29 cellular contexts compared by ENCODE assay signal in genomic region chr15:27448234-27448633, GRCh38.
"Had no signal": no experiment of that assay in that cellular context is flagged by ENCODE, and none has a peak within 500 bp of the region (broad histone marks: within the 10 kb centered on the region; RNA-seq: fewer than 3 reads in every experiment).

No MANE protein-coding gene starts in this region.

- H3K4me2 ChIP-seq: neural progenitor cell, smooth muscle cell had no signal

- H3K9ac ChIP-seq: neural progenitor cell, parathyroid adenoma had no signal

- H3K4me3 Mint-ChIP-seq: naive thymus-derived CD4-positive, alpha-beta T cell; natural killer cell; nephron; neural progenitor cell; stimulated activated effector memory CD8-positive, alpha-beta T cell treated with anti-CD3 and anti-CD28 coated beads, Interleukin-12 subunit alpha, Interleukin-12 subunit beta, amount 100 ng/mL, for 72 hours; stimulated activated naive B cell treated with anti-CD40 and anti-IgM and Interleukin-4, amounts not matched to agents 10 μg/mL and 1 μg/mL and 100 μg/mL, for 72 hours; stimulated activated naive CD8-positive, alpha-beta T cell treated with anti-CD3 and anti-CD28 coated beads, Interleukin-15, Interleukin-2, amounts not matched to agents 100 ng/mL and 50 ng/mL, for 24 hours; type B pancreatic cell had no signal

- DNase-seq: naive thymus-derived CD4-positive, alpha-beta T cell; natural killer cell; occipital lobe; ovary; posterior cingulate gyrus; psoas muscle; right cardiac atrium; spleen; stimulated activated CD4-positive, alpha-beta T cell treated with anti-CD3 and anti-CD28 coated beads, Interleukin-12 subunit alpha, Interleukin-12 subunit beta, amount 100 ng/mL, for 4 hours; stimulated activated CD4-positive, alpha-beta T cell treated with anti-CD3 and anti-CD28 coated beads, Interleukin-2, amount 100 ng/mL, for 24 hours; stimulated activated CD4-positive, alpha-beta T cell treated with anti-CD3 and anti-CD28 coated beads, Interleukin-2, amount 100 ng/mL, for 48 hours; stimulated activated CD4-positive, alpha-beta T cell treated with anti-CD3 and anti-CD28 coated beads, Interleukin-4, amount 100 ng/mL, for 24 hours; stimulated activated naive B cell treated with anti-CD40 and anti-IgM and Interleukin-4, amounts not matched to agents 10 μg/mL and 1 μg/mL and 100 μg/mL, for 72 hours; stimulated activated naive CD4-positive, alpha-beta T cell treated with Interleukin-2 at 50 U/mL for 16 hours; stomach; testis; transverse colon; upper lobe of right lung; uterus had no signal

- H3K36me3 Mint-ChIP-seq: naive thymus-derived CD4-positive, alpha-beta T cell; natural killer cell; neural progenitor cell; stimulated activated effector memory CD8-positive, alpha-beta T cell treated with anti-CD3 and anti-CD28 coated beads, Interleukin-12 subunit alpha, Interleukin-12 subunit beta, amount 100 ng/mL, for 72 hours; stimulated activated naive B cell treated with anti-CD40 and anti-IgM and Interleukin-4, amounts not matched to agents 10 μg/mL and 1 μg/mL and 100 μg/mL, for 72 hours; type B pancreatic cell had no signal

- H3K27me3 ChIP-seq: neural progenitor cell, ovary, spleen, testis, transverse colon, upper lobe of right lung, uterus had no signal

- H3K4me1 Mint-ChIP-seq: naive thymus-derived CD4-positive, alpha-beta T cell; natural killer cell; neural progenitor cell; stimulated activated effector memory CD8-positive, alpha-beta T cell treated with anti-CD3 and anti-CD28 coated beads, Interleukin-12 subunit alpha, Interleukin-12 subunit beta, amount 100 ng/mL, for 72 hours; stimulated activated naive B cell treated with anti-CD40 and anti-IgM and Interleukin-4, amounts not matched to agents 10 μg/mL and 1 μg/mL and 100 μg/mL, for 72 hours had no signal

- H3K79me2 ChIP-seq: parathyroid adenoma had no signal

- H3K27me3 Mint-ChIP-seq: progenitor cell of endocrine pancreas; stimulated activated naive B cell treated with anti-CD40 and anti-IgM and Interleukin-4, amounts not matched to agents 10 μg/mL and 1 μg/mL and 100 μg/mL, for 72 hours; stimulated activated naive CD8-positive, alpha-beta T cell treated with anti-CD3 and anti-CD28 coated beads, Interleukin-15, Interleukin-2, amounts not matched to agents 100 ng/mL and 50 ng/mL, for 24 hours; type B pancreatic cell had no signal

- H3K27ac ChIP-seq: neural progenitor cell, ovary, parathyroid adenoma, psoas muscle, spleen, stomach, testis, transverse colon, upper lobe of right lung, uterus had no signal

- ATAC-seq: naive thymus-derived CD4-positive, alpha-beta T cell; natural killer cell; psoas muscle; right cardiac atrium; sciatic nerve; stimulated activated effector memory CD8-positive, alpha-beta T cell treated with anti-CD3 and anti-CD28 coated beads, Interleukin-12 subunit alpha, Interleukin-12 subunit beta, amount 100 ng/mL, for 72 hours; stimulated activated naive B cell treated with anti-CD40 and anti-IgM and Interleukin-4, amounts not matched to agents 10 μg/mL and 1 μg/mL and 100 μg/mL, for 72 hours; upper lobe of right lung had no signal

- H3K4me1 ChIP-seq: neural progenitor cell, parathyroid adenoma, psoas muscle, spleen, stomach, testis, transverse colon, upper lobe of right lung, uterus had no signal

- H3K36me3 ChIP-seq: neural progenitor cell, ovary, spleen, stomach, transverse colon, upper lobe of right lung, uterus had no signal

- H2AFZ ChIP-seq: neural progenitor cell, parathyroid adenoma had no signal

- H3K4me3 ChIP-seq: neural progenitor cell, ovary, psoas muscle, skin epidermis, smooth muscle cell, spleen, stomach, testis, transverse colon, upper lobe of right lung, uterus had no signal

- H3K9me3 ChIP-seq: ovary, psoas muscle, testis, transverse colon, upper lobe of right lung, uterus had no signal
